In the genomic region with DNA sequence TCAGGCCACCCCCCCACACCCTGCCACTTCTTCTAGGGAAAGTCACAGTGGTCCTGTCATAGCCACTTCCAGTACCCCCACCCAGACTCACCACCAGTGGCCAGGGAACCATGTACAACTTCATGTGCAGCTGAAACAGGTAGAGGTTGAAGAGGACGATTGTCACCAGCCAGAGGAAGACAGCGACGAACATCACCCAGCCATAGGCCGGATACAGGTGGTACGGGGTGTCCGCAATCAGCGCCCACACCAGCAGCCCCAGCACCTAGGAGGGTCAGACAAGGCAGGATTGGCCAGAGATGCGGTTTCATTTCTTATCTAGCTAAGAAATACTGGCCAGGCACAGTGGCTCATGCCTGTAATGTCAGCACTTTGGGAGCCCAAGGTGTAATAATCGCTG, we compare ENCODE assay signal across 21 cellular contexts. TPM values are rescaled to one million over a fixed set of nuclear protein-coding genes. Genes with fewer than 3 reads are reported as not detected.
DNase-seq lines count a peak whose midpoint lies in the region; ATAC-seq and TF ChIP-seq lines count a peak whose summit lies in the region.
"Had no signal": no experiment of that assay in that cellular context is flagged by ENCODE, and none has a peak within 500 bp of the region (broad histone marks: within the 10 kb centered on the region; RNA-seq: fewer than 3 reads in every experiment).

No MANE protein-coding gene starts in this region.

- no peak overlapping the region for H3K4me3 ChIP-seq in lower lobe of right lung
- H3K4me3 ChIP-seq in suprapubic skin = no peak overlapping the region
- H3K4me3 ChIP-seq: A549, lung, right atrium auricular region, stomach had no signal

- intact Hi-C loops in lower lobe of right lung (cut with DNase I) = no loop called here

- 98% methylated on average over 9 of the region's 9 CpGs for WGBS in suprapubic skin

- no peaks in the 10 kb centered on the region for H3K27me3 ChIP-seq in lower lobe of right lung (ENCODE audit: low read depth)
- H3K27me3 ChIP-seq in suprapubic skin = no peaks in the 10 kb centered on the region
- H3K27me3 ChIP-seq: BE2C, right atrium auricular region, stomach had no signal

- peak; percentile 44 for DNase-seq in activated CD8-positive, alpha-beta memory T cell treated with anti-CD3 and anti-CD28 coated beads, Interleukin-2, amount 50 U/mL, for 48 hours
- no peak for DNase-seq in activated CD8-positive, alpha-beta memory T cell treated with anti-CD3 and anti-CD28 coated beads, Interleukin-2, amount 50 U/mL, for 4 hours
- DNase-seq in lower lobe of right lung (peak; percentile 10), suprapubic skin (ENCODE audit: low spot score in 2 of 2) (peak; percentile 36 to 66), NCI-H2196 (lab: John Stamatoyannopoulos, UW; ENCODE audit: unreplicated experiment) (no peak), NCI-H1105 treated with DMSO at 0.1 percent for 48 hours (lab: John Stamatoyannopoulos, UW) (no peak), NCI-H226 (no peak)
- DNase-seq: activated effector memory CD4-positive, alpha-beta T cell treated with Interleukin-2 at 50 U/mL for 16 hours; BE2C; COR-L47; HFFc6; hippocampal formation; MV-4-11; NCI-H1694; NCI-H2171; NCI-H526; stomach had no signal

- H3K4me1 ChIP-seq in lower lobe of right lung (peaks cover 38% of the 10 kb centered on the region), suprapubic skin (peaks cover 50% of the 10 kb centered on the region)

- no peak for TF ChIP-seq EP300 in suprapubic skin (IDR thresholded peaks at IDR 0.05)

- no peaks in the 10 kb centered on the region for H3K9me3 ChIP-seq in lower lobe of right lung
- no peaks in the 10 kb centered on the region for H3K9me3 ChIP-seq in suprapubic skin
- H3K9me3 ChIP-seq: A549, BE2C, right atrium auricular region, stomach had no signal

- TF ChIP-seq CTCF in lower lobe of right lung (IDR thresholded peaks at IDR 0.05) (no peak), suprapubic skin (IDR thresholded peaks at IDR 0.05) (no peak)

- ATAC-seq in lower lobe of right lung = no peak
- ATAC-seq: A549 had no signal

- H3K27ac ChIP-seq in cingulate gyrus (ENCODE audit: low read depth, low read length) (peak overlapping the region; percentile 91), lower lobe of right lung (no peak overlapping the region), suprapubic skin (no peak overlapping the region)
- H3K27ac ChIP-seq: A549, right atrium auricular region had no signal

- TF ChIP-seq POLR2A in suprapubic skin (IDR thresholded peaks at IDR 0.05) = no peak

- peaks cover 24% of the 10 kb centered on the region for H3K36me3 ChIP-seq in lower lobe of right lung
- peaks cover 8% of the 10 kb centered on the region for H3K36me3 ChIP-seq in suprapubic skin
- H3K36me3 ChIP-seq: BE2C, right atrium auricular region had no signal

RNA-seq across cellular contexts. Expression of a gene that starts 16.7 kb away (rescaled TPM):
- total RNA-seq in lower lobe of right lung = 58.1 TPM
- total RNA-seq in suprapubic skin = 10 to 100 TPM; 27.8 to 66.2 (median 51.0) TPM

RNA-seq across cellular contexts. Expression of a gene that starts 22.7 kb away (rescaled TPM):
- total RNA-seq in lower lobe of right lung = 77.5 TPM
- 100 to 1,000 TPM in 3 of 4 donors, 10 to 100 TPM in 1; 34.7 to 215 (median 205) TPM for total RNA-seq in suprapubic skin
- total RNA-seq: HFFc6 had no signal

Comparison
In these comparisons a context has a peak if more than half of its experiments do, and no peak if none do; other contexts are left out.
1. DNase-seq: peak in activated CD8-positive, alpha-beta memory T cell treated with anti-CD3 and anti-CD28 coated beads, Interleukin-2, amount 50 U/mL, for 48 hours (single experiment), lower lobe of right lung (single experiment) and suprapubic skin (2 of 2); none in activated CD8-positive, alpha-beta memory T cell treated with anti-CD3 and anti-CD28 coated beads, Interleukin-2, amount 50 U/mL, for 4 hours (single experiment), NCI-H2196 (single experiment), NCI-H1105 treated with DMSO at 0.1 percent for 48 hours (single experiment) and NCI-H226 (single experiment).